Comparison of ENCODE assay signal across 1 cellular context in the genomic region with DNA sequence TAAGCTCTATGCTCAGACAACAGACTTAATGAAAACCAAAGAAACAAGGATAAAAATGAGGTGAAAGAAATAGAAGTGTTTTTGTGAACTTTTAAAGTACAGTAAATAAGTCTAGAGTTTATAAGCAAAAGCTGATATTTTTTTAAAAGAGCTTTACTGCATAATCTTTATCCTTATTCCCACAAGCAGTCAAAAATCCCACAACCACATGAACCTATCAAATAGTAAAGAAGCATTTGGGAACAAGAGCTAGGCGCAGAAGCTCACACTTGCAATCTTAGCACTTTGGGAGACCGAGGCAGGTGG.
TF ChIP-seq lines count a peak whose summit lies in the region.

No MANE protein-coding gene starts in this region.

TF ChIP-seq in IMR-90, 13 proteins besides CTCF, POLR2A, EP300 and RAD21 (continued from another document):
- TF ChIP-seq RFX5 (IDR thresholded peaks at IDR 0.05; ENCODE audit: low read depth, low read length), result no peak
